In genomic region chr3:155957412-155957880, GRCh38 we compare ENCODE assay signal across 17 cellular contexts.
A peak's percentile ranks its signal among the peaks of the same experiment; 100 is the strongest.
DNase-seq lines count a peak whose midpoint lies in the region; ATAC-seq and TF ChIP-seq lines count a peak whose summit lies in the region.
"Had no signal": no experiment of that assay in that cellular context is flagged by ENCODE, and none has a peak within 500 bp of the region (broad histone marks: within the 10 kb centered on the region; RNA-seq: fewer than 3 reads in every experiment).

No MANE protein-coding gene starts in this region.

- H3K27me3 ChIP-seq in cardiac muscle cell, result no peaks in the 10 kb centered on the region
- H3K27me3 ChIP-seq in left lung, result no peaks in the 10 kb centered on the region
- H3K27me3 ChIP-seq in vagina, result no peaks in the 10 kb centered on the region
- H3K27me3 ChIP-seq: BLaER1 had no signal

- H3K9me3 ChIP-seq in cardiac muscle cell (ENCODE audit: low read depth) (no peaks in the 10 kb centered on the region), left lung (peaks cover 0 to 4% of the 10 kb centered on the region in 2 donors), vagina (no peaks in the 10 kb centered on the region)

- H3K4me1 Mint-ChIP-seq in T-helper 2 cell treated with Interferon-gamma antibody and Interleukin-4, amounts not matched to agents 5 μg/mL and 100 μg/mL, for 36 hours (ENCODE audit: low read depth), result peaks cover 5% of the 10 kb centered on the region
- H3K4me1 Mint-ChIP-seq: CD4-positive, CD25-positive, alpha-beta regulatory T cell had no signal

- H3K27me3 Mint-ChIP-seq in T-helper 2 cell treated with Interferon-gamma antibody and Interleukin-4, amounts not matched to agents 5 μg/mL and 100 μg/mL, for 36 hours (ENCODE audit: low read depth), result no peaks in the 10 kb centered on the region
- H3K27me3 Mint-ChIP-seq: CD4-positive, CD25-positive, alpha-beta regulatory T cell had no signal

- ATAC-seq in left lung (peak; percentile 84), HG03039 (IDR thresholded peaks at IDR 0.05; ENCODE audit: unreplicated experiment) (no peak)

- intact Hi-C loops in cardiac septum (cut with DNase I) (no loop called here), left lung (cut with DNase I) (no loop called here), vagina (cut with DNase I) (no loop called here)

- H3K36me3 Mint-ChIP-seq in T-helper 2 cell treated with Interferon-gamma antibody and Interleukin-4, amounts not matched to agents 5 μg/mL and 100 μg/mL, for 36 hours (ENCODE audit: low read depth), result no peaks in the 10 kb centered on the region
- H3K36me3 Mint-ChIP-seq: CD4-positive, CD25-positive, alpha-beta regulatory T cell had no signal

- no peak for TF ChIP-seq POLR2A in vagina (IDR thresholded peaks at IDR 0.05)

- DNase-seq in cardiac muscle cell (ENCODE audit: low read depth in 1 of 2, low spot score in 1 of 2) (no peak), cardiac septum (ENCODE audit: low spot score) (no peak), NCI-H510A treated with DMSO at 0.1 percent for 48 hours (lab: John Stamatoyannopoulos, UW) (peak; percentile 45), left lung (no peak), vagina (ENCODE audit: extremely low spot score in 2 of 2) (no peak)
- no peak for DNase-seq in T-helper 2 cell treated with Interferon-gamma antibody and Interleukin-4, amounts not matched to agents 5 μg/mL and 100 μg/mL, for 36 hours (ENCODE audit: low spot score)
- DNase-seq: 8988T; AML-193; Calu3; CD4-positive, CD25-positive, alpha-beta regulatory T cell; DMS 273 treated with DMSO at 0.1 percent for 48 hours; DND-41; GDM1 had no signal

- H3K27ac Mint-ChIP-seq in T-helper 2 cell treated with Interferon-gamma antibody and Interleukin-4, amounts not matched to agents 5 μg/mL and 100 μg/mL, for 36 hours, result no peak overlapping the region
- H3K27ac Mint-ChIP-seq: CD4-positive, CD25-positive, alpha-beta regulatory T cell had no signal

- TF ChIP-seq CTCF in cardiac muscle cell (IDR thresholded peaks at IDR 0.05; ENCODE audit: low read depth, low read length) (no peak), left lung (IDR thresholded peaks at IDR 0.05) (no peak), vagina (IDR thresholded peaks at IDR 0.05) (no peak)

- H3K4me1 ChIP-seq in cardiac muscle cell (ENCODE audit: low read depth) (peaks cover 4% of the 10 kb centered on the region), left lung (no peaks in the 10 kb centered on the region), vagina (no peaks in the 10 kb centered on the region)
- H3K4me1 ChIP-seq: BLaER1, HAP-1 had no signal

- H3K27ac ChIP-seq in cardiac muscle cell (peak overlapping the region; percentile 35), left lung (no peak overlapping the region), vagina (no peak overlapping the region)
- H3K27ac ChIP-seq: BLaER1, HL-60 had no signal

- H3K4me3 ChIP-seq in cardiac muscle cell (no peak overlapping the region), left lung (no peak overlapping the region), vagina (no peak overlapping the region)
- H3K4me3 ChIP-seq: BLaER1, HAP-1 had no signal

- H3K4me3 Mint-ChIP-seq in T-helper 2 cell treated with Interferon-gamma antibody and Interleukin-4, amounts not matched to agents 5 μg/mL and 100 μg/mL, for 36 hours, result no peak overlapping the region
- H3K4me3 Mint-ChIP-seq: CD4-positive, CD25-positive, alpha-beta regulatory T cell had no signal

- peaks cover 5% of the 10 kb centered on the region for H3K9me3 Mint-ChIP-seq in T-helper 2 cell treated with Interferon-gamma antibody and Interleukin-4, amounts not matched to agents 5 μg/mL and 100 μg/mL, for 36 hours

- H3K36me3 ChIP-seq in cardiac muscle cell (no peaks in the 10 kb centered on the region), left lung (no peaks in the 10 kb centered on the region), vagina (no peaks in the 10 kb centered on the region)
- H3K36me3 ChIP-seq: BLaER1, HAP-1 had no signal
